ENCODE assay signal across 21 cellular contexts in the genomic region with DNA sequence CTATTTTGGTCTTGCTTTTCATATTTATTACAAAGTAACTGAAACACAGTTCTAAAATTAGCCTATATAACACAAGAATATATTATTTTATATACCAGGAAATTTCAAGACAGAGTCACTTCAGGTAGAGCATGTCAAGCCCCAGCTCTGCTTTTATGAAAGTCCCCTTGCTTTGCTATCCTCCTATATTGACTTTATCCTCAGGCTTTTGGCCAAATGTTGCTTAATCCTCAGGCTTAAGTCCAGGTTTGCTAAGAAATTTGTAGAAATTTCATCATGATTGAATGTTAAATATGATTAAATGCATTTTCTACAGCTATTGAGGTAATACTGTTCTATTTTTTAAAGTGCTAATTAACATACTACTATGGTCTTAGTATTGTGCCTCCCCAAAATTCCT.
DNase-seq lines count a peak whose midpoint lies in the region; ATAC-seq, FAIRE-seq and TF ChIP-seq lines count a peak whose summit lies in the region.
"Had no signal": no experiment of that assay in that cellular context is flagged by ENCODE, and none has a peak within 500 bp of the region (broad histone marks: within the 10 kb centered on the region; RNA-seq: fewer than 3 reads in every experiment).

No MANE protein-coding gene starts in this region.

- peak overlapping the region in 1 of 2 donors; percentile 20 for H3K27ac ChIP-seq in liver (ENCODE audit: low read depth in 1 of 2, low read length in 2 of 2)
- H3K27ac ChIP-seq in HepG2 (ENCODE audit: extremely low read length, insufficient read depth, low read length): no peak overlapping the region
- H3K27ac ChIP-seq: GM23248 had no signal

- POLR2A ChIA-PET in HepG2 (lab: Yijun Ruan, JAX): no interaction called here

- H3K9ac ChIP-seq in liver (ENCODE audit: low read depth in 1 of 2, low read length in 2 of 2): no peak overlapping the region
- no peak overlapping the region for H3K9ac ChIP-seq in HepG2 (ENCODE audit: insufficient read depth, low read depth, low read length)
- H3K9ac ChIP-seq: GM23248 had no signal

- TF ChIP-seq EP300 in HepG2 (IDR thresholded peaks at IDR 0.05; ENCODE audit: low read depth in 2 of 2, low read length in 2 of 2) (no peak), HepG2 (CRISPR knock-in tag; IDR thresholded peaks at IDR 0.05; ENCODE audit: borderline replicate concordance) (no peak)

- FAIRE-seq in HepG2 (lab: Jason Lieb, UNC): no peak
- FAIRE-seq: GM12878 had no signal

- H3K27me3 ChIP-seq in liver (ENCODE audit: control insufficient read depth in 4 of 4, insufficient read depth in 4 of 4, low read length in 3 of 4) (no peaks in the 10 kb centered on the region), HepG2 (ENCODE audit: control insufficient read depth in 1 of 2, insufficient read depth in 2 of 2, low read length in 2 of 2) (no peaks in the 10 kb centered on the region)
- H3K27me3 ChIP-seq: BE2C had no signal

- TF ChIP-seq RAD21 in liver (IDR thresholded peaks at IDR 0.05) (peak in 1 of 2 donors; percentile 28), HepG2 (CRISPR knock-in tag; IDR thresholded peaks at IDR 0.05) (no peak)

- intact Hi-C loops in HepG2 (cut with micrococcal nuclease; ENCODE audit: unreplicated experiment): no loop called here

- H3K9me3 ChIP-seq in liver (ENCODE audit: control insufficient read depth in 4 of 4, low read length in 3 of 4) (no peaks in the 10 kb centered on the region), HepG2 (ENCODE audit: low read length) (no peaks in the 10 kb centered on the region)
- H3K9me3 ChIP-seq: BE2C, HAP-1 had no signal

- no peak for TF ChIP-seq POLR2A in HepG2 (IDR thresholded peaks at IDR 0.05; ENCODE audit: insufficient read depth in 1 of 2, low read depth in 2 of 2, low read length in 2 of 2)

- H4K20me1 ChIP-seq in HepG2 (ENCODE audit: insufficient read depth, low read length): no peaks in the 10 kb centered on the region

- no peaks in the 10 kb centered on the region for H3K36me3 ChIP-seq in liver (ENCODE audit: control insufficient read depth in 4 of 4, insufficient read depth in 3 of 4, low read depth in 1 of 4, low read length in 3 of 4)
- no peaks in the 10 kb centered on the region for H3K36me3 ChIP-seq in HepG2 (replicated peaks in 1 of 2; ENCODE audit: control insufficient read depth in 1 of 2, insufficient read depth in 2 of 2, low read length in 2 of 2)
- H3K36me3 ChIP-seq: BE2C, HAP-1 had no signal

- H2AFZ ChIP-seq in HepG2 (ENCODE audit: low read length): no peak overlapping the region
- H2AFZ ChIP-seq: GM23248 had no signal

- H3K4me2 ChIP-seq in HepG2 (ENCODE audit: low read depth, low read length): no peak overlapping the region

- CTCF ChIA-PET in HepG2 (lab: Yijun Ruan, JAX; ENCODE audit: low intra/inter-chr PET ratio, low total read pairs): no interaction called here

- no peak for DNase-seq in HepG2 (ENCODE audit: low spot score)
- DNase-seq in fibroblast of mammary gland (ENCODE audit: low read depth): peak; percentile 23
- DNase-seq in fibroblast of the conjunctiva (ENCODE audit: low read depth): peak; percentile 1
- peak; percentile 13 for DNase-seq in retinal pigment epithelial cell (ENCODE audit: low read depth)
- DNase-seq in NCI-H510A (lab: John Stamatoyannopoulos, UW): no peak
- DNase-seq: ACHN; BE2C; C1 segment of cervical spinal cord; CD4-positive, CD25-positive, alpha-beta regulatory T cell; CD8-positive, alpha-beta memory T cell; COR-L47; DMS 273 treated with DMSO at 0.1 percent for 48 hours; DMS53; DND-41; EL; GM23248 had no signal

- no peaks in the 10 kb centered on the region for H3K79me2 ChIP-seq in HepG2 (ENCODE audit: insufficient read depth, low read length)

- no peak overlapping the region for H3K4me3 ChIP-seq in liver (ENCODE audit: low read depth in 1 of 3, low read length in 3 of 3)
- no peak overlapping the region for H3K4me3 ChIP-seq in HepG2 (replicated peaks in 1 of 3; ENCODE audit: insufficient read depth in 1 of 3, low read depth in 2 of 3, low read length in 3 of 3)
- no peak overlapping the region for H3K4me3 ChIP-seq in fibroblast of mammary gland (ENCODE audit: control insufficient read depth, low read depth, low read length)
- H3K4me3 ChIP-seq in retinal pigment epithelial cell (ENCODE audit: low read length): no peak overlapping the region
- H3K4me3 ChIP-seq: GM12878, GM23248, HAP-1 had no signal

- no TSS peak for BruUV-seq in HepG2 (replicated peaks; lab: Mats Ljungman, UMichigan)

- TF ChIP-seq CTCF in liver (IDR thresholded peaks at IDR 0.05; ENCODE audit: low read depth, low read length, missing input control) (no peak), HepG2 (CRISPR knock-in tag; IDR thresholded peaks at IDR 0.05) (no peak), fibroblast of mammary gland (conservative IDR thresholded peaks at IDR 0.05; ENCODE audit: control insufficient read depth, insufficient read depth, low read depth, low read length) (no peak), retinal pigment epithelial cell (conservative IDR thresholded peaks at IDR 0.05; ENCODE audit: low read depth, low read length) (no peak)

- ATAC-seq in HepG2 (no peak), GM21529 (IDR thresholded peaks at IDR 0.05; ENCODE audit: unreplicated experiment) (no peak), HG02571 (IDR thresholded peaks at IDR 0.05; ENCODE audit: unreplicated experiment) (no peak)
- ATAC-seq: GM12878 had no signal

- H3K4me1 ChIP-seq in liver (ENCODE audit: control insufficient read depth in 4 of 4, insufficient read depth in 4 of 4, low read length in 3 of 4) (peaks cover 0 to 15% (median 7%) of the 10 kb centered on the region in 4 donors), HepG2 (ENCODE audit: insufficient read depth, low read length) (no peaks in the 10 kb centered on the region)
- H3K4me1 ChIP-seq: BE2C, HAP-1 had no signal

- in situ Hi-C loops in HepG2 (cut with HindIII; ENCODE audit: extremely low pct_ligation_motif_present, low pct_unique_long_range_greater_than_20kb): no loop called here

TF ChIP-seq in liver, 16 proteins besides CTCF, POLR2A, EP300 and RAD21 (continues in another document):
- TF ChIP-seq FOXA1 (IDR thresholded peaks at IDR 0.05) (peak; percentile 88), TAF1 (conservative IDR thresholded peaks at IDR 0.05) (no peak), FOXA2 (IDR thresholded peaks at IDR 0.05) (peak; percentile 93), ATF3 (IDR thresholded peaks at IDR 0.05) (no peak), MAX (IDR thresholded peaks at IDR 0.05) (no peak), EGR1 (IDR thresholded peaks at IDR 0.05; ENCODE audit: low read depth in 2 of 2) (no peak), NR2F2 (IDR thresholded peaks at IDR 0.05) (no peak), SP1 (IDR thresholded peaks at IDR 0.05) (no peak)
- TF ChIP-seq, protein P1, sequence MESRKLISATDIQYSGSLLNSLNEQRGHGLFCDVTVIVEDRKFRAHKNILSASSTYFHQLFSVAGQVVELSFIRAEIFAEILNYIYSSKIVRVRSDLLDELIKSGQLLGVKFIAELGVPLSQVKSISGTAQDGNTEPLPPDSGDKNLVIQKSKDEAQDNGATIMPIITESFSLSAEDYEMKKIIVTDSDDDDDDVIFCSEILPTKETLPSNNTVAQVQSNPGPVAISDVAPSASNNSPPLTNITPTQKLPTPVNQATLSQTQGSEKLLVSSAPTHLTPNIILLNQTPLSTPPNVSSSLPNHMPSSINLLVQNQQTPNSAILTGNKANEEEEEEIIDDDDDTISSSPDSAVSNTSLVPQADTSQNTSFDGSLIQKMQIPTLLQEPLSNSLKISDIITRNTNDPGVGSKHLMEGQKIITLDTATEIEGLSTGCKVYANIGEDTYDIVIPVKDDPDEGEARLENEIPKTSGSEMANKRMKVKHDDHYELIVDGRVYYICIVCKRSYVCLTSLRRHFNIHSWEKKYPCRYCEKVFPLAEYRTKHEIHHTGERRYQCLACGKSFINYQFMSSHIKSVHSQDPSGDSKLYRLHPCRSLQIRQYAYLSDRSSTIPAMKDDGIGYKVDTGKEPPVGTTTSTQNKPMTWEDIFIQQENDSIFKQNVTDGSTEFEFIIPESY (IDR thresholded peaks at IDR 0.05): no peak

TF ChIP-seq in HepG2, 621 proteins besides CTCF, POLR2A, EP300 and RAD21:
- TF ChIP-seq ZFP62 (CRISPR knock-in tag; IDR thresholded peaks at IDR 0.05) (no peak), ZNF124 (CRISPR knock-in tag; IDR thresholded peaks at IDR 0.05) (no peak), ZNF883 (CRISPR knock-in tag; IDR thresholded peaks at IDR 0.05; ENCODE audit: not compliant biosample characterization) (no peak), ZNF720 (CRISPR knock-in tag; IDR thresholded peaks at IDR 0.05) (no peak)

Comparison
In these comparisons a context has a peak if more than half of its experiments do, and no peak if none do; other contexts are left out.
1. DNase-seq: peak in fibroblast of mammary gland (single experiment), fibroblast of the conjunctiva (single experiment) and retinal pigment epithelial cell (single experiment); none in HepG2 (single experiment) and NCI-H510A (single experiment).